Comparison of ENCODE assay signal across 16 cellular contexts in the genomic region with DNA sequence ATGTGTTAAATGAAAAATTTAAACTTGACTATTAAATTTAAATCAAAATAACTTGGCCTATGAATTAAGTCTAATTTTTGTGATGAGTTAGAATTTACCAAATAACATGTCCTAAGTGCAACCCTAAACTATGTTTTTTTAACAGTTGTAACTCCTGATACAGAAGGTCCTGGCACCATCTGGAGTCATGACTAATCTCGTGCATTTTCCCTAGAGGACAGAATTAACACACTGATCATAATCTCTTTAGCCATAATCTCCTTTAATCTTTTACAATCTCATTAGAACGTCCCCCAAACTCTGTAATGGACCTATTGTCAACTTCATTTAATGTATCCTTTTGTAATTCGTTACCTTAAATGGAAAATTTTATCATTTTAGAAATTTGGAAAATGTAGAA.
DNase-seq lines count a peak whose midpoint lies in the region; ATAC-seq, FAIRE-seq and TF ChIP-seq lines count a peak whose summit lies in the region.
"Had no signal": no experiment of that assay in that cellular context is flagged by ENCODE, and none has a peak within 500 bp of the region (broad histone marks: within the 10 kb centered on the region; RNA-seq: fewer than 3 reads in every experiment).

No MANE protein-coding gene starts in this region.

- H3K27me3 ChIP-seq in neural progenitor cell = no peaks in the 10 kb centered on the region
- H3K27me3 ChIP-seq in testis = no peaks in the 10 kb centered on the region
- H3K27me3 ChIP-seq: BLaER1 treated with 17β-estradiol and CSF1 and Interleukin-3, amounts not matched to agents 10 nM and 100 nM; right lobe of liver; stomach had no signal

- DNase-seq in EL (peak; percentile 73), NCI-H2171 treated with DMSO at 0.1 percent for 48 hours (lab: John Stamatoyannopoulos, UW) (peak; percentile 18), neural progenitor cell (ENCODE audit: low spot score) (peak; percentile 43), germinal center (ENCODE audit: low spot score) (no peak), testis (no peak), HT-29 (ENCODE audit: low spot score) (no peak)
- DNase-seq: activated T-cell treated with anti-CD3 and anti-CD28 coated beads, Interleukin-2, amount 50 U/mL, for 24 hours; GF-D8; H9; PC-9; right lobe of liver; stomach had no signal

- H3K9me3 Mint-ChIP-seq in neural progenitor cell = peaks cover 2% of the 10 kb centered on the region
- H3K9me3 Mint-ChIP-seq: H9 had no signal

- H3K36me3 Mint-ChIP-seq in neural progenitor cell = no peaks in the 10 kb centered on the region
- H3K36me3 Mint-ChIP-seq: natural killer cell treated with Interleukin-12 subunit alpha and Interleukin-12 subunit beta and Interleukin-15 and Interleukin-18, amount 100 ng/mL, for 72 hours had no signal

- no peak overlapping the region for H2AFZ ChIP-seq in neural progenitor cell (replicated peaks)
- H2AFZ ChIP-seq: PC-9 had no signal

- peaks cover 8% of the 10 kb centered on the region for H3K4me1 Mint-ChIP-seq in neural progenitor cell

- H4K20me1 ChIP-seq in neural progenitor cell (ENCODE audit: low read depth) = no peaks in the 10 kb centered on the region
- H4K20me1 ChIP-seq: BLaER1 treated with 17β-estradiol and CSF1 and Interleukin-3, amounts not matched to agents 10 nM and 100 nM had no signal

- H3K4me3 Mint-ChIP-seq in neural progenitor cell = no peak overlapping the region
- H3K4me3 Mint-ChIP-seq: activated T-cell treated with anti-CD3 and anti-CD28 coated beads, Interleukin-2, amount 50 U/mL, for 24 hours; H9; natural killer cell treated with Interleukin-12 subunit alpha and Interleukin-12 subunit beta and Interleukin-15 and Interleukin-18, amount 100 ng/mL, for 72 hours had no signal

- H3K27me3 Mint-ChIP-seq in neural progenitor cell (ENCODE audit: insufficient read depth, low read depth) = peaks cover 6% of the 10 kb centered on the region
- H3K27me3 Mint-ChIP-seq: activated T-cell treated with anti-CD3 and anti-CD28 coated beads, Interleukin-2, amount 50 U/mL, for 24 hours; natural killer cell treated with Interleukin-12 subunit alpha and Interleukin-12 subunit beta and Interleukin-15 and Interleukin-18, amount 100 ng/mL, for 72 hours had no signal

- 54 to 68% methylated on average over 3 of the region's 3 CpGs for WGBS in testis, 2 donors

- H3K4me2 ChIP-seq in neural progenitor cell = no peak overlapping the region
- H3K4me2 ChIP-seq: BLaER1 treated with 17β-estradiol and CSF1 and Interleukin-3, amounts not matched to agents 10 nM and 100 nM; PC-9 had no signal

- intact Hi-C loops in testis (cut with DNase I; ENCODE audit: low total_unique reads) = no loop called here

- no peak overlapping the region for H3K9ac ChIP-seq in neural progenitor cell
- H3K9ac ChIP-seq: BLaER1 treated with 17β-estradiol and CSF1 and Interleukin-3, amounts not matched to agents 10 nM and 100 nM had no signal

- H3K9me3 ChIP-seq in neural progenitor cell (ENCODE audit: low read depth) (no peaks in the 10 kb centered on the region), testis (no peaks in the 10 kb centered on the region)
- H3K9me3 ChIP-seq: BLaER1 treated with 17β-estradiol and CSF1 and Interleukin-3, amounts not matched to agents 10 nM and 100 nM; right lobe of liver; stomach had no signal

- H3K27ac Mint-ChIP-seq in neural progenitor cell = no peak overlapping the region
- H3K27ac Mint-ChIP-seq: activated T-cell treated with anti-CD3 and anti-CD28 coated beads, Interleukin-2, amount 50 U/mL, for 24 hours; H9; natural killer cell treated with Interleukin-12 subunit alpha and Interleukin-12 subunit beta and Interleukin-15 and Interleukin-18, amount 100 ng/mL, for 72 hours had no signal

- H3K79me2 ChIP-seq in neural progenitor cell (ENCODE audit: low read depth) = no peaks in the 10 kb centered on the region

- FAIRE-seq in colon (lab: Jason Lieb, UNC) = peak; percentile 55

- no peak for ATAC-seq in GM21723 (IDR thresholded peaks at IDR 0.05; ENCODE audit: unreplicated experiment)
- ATAC-seq: natural killer cell treated with Interleukin-12 subunit alpha and Interleukin-12 subunit beta and Interleukin-15 and Interleukin-18, amount 100 ng/mL, for 72 hours; right lobe of liver had no signal

- TF ChIP-seq POLR2A in testis (IDR thresholded peaks at IDR 0.05) = no peak

- no peaks in the 10 kb centered on the region for H3F3A ChIP-seq in neural progenitor cell (ENCODE audit: low read depth)

- H3K4me1 ChIP-seq in neural progenitor cell (peaks cover 4% of the 10 kb centered on the region), testis (no peaks in the 10 kb centered on the region)

- H3K4me3 ChIP-seq in neural progenitor cell (no peak overlapping the region), testis (no peak overlapping the region)
- H3K4me3 ChIP-seq: BLaER1 treated with 17β-estradiol and CSF1 and Interleukin-3, amounts not matched to agents 10 nM and 100 nM; PC-9; right lobe of liver; stomach had no signal

- TF ChIP-seq CTCF in neural progenitor cell (IDR thresholded peaks at IDR 0.05) = no peak
- no peak for TF ChIP-seq CTCF in testis (IDR thresholded peaks at IDR 0.05)

- no peaks in the 10 kb centered on the region for H3K36me3 ChIP-seq in neural progenitor cell
- no peaks in the 10 kb centered on the region for H3K36me3 ChIP-seq in testis (ENCODE audit: low read depth, missing control alignments)
- H3K36me3 ChIP-seq: BLaER1 treated with 17β-estradiol and CSF1 and Interleukin-3, amounts not matched to agents 10 nM and 100 nM; right lobe of liver; stomach had no signal

- H3K27ac ChIP-seq in neural progenitor cell (no peak overlapping the region), testis (no peak overlapping the region)
- H3K27ac ChIP-seq: BLaER1 treated with 17β-estradiol and CSF1 and Interleukin-3, amounts not matched to agents 10 nM and 100 nM; PC-9; right lobe of liver had no signal

Comparison
In these comparisons a context has a peak if more than half of its experiments do, and no peak if none do; other contexts are left out.
1. DNase-seq: peak in EL (single experiment), NCI-H2171 treated with DMSO at 0.1 percent for 48 hours (single experiment) and neural progenitor cell (single experiment); none in germinal center (single experiment), testis (single experiment) and HT-29 (single experiment).